In the genomic region with DNA sequence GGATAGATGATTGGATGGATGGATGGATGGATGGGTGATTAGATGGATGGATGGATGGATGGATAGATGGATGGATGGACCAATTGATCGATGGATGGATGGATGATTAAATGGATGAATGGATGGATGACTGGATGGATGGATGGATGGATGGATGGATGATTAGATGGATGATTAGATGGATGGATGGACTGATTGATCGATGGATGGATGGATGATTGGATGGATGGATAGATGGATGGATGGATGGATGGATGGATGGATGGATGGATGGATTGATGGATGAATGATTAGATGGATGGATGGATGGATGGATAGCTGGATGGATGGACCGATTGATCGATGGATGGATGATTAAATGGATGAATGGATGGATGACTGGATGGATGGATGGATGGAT, we compare ENCODE assay signal across 14 cellular contexts. TPM values are rescaled to one million over a fixed set of nuclear protein-coding genes. Genes with fewer than 3 reads are reported as not detected.
"Had no signal": no experiment of that assay in that cellular context is flagged by ENCODE, and none has a peak within 500 bp of the region (broad histone marks: within the 10 kb centered on the region; RNA-seq: fewer than 3 reads in every experiment).

No MANE protein-coding gene starts in this region.

RNA-seq across cellular contexts. Expression of a gene that starts 43.7 kb away (rescaled TPM):
- total RNA-seq: activated B cell treated with CpG ODN at 0.5 μM for 24 hours; activated CD4-positive, alpha-beta memory T cell treated with anti-CD3 and anti-CD28 coated beads for 36 hours; activated CD4-positive, alpha-beta memory T cell treated with anti-CD3 and anti-CD28 coated beads, Interleukin-2, amount 10 ng/mL, durations not matched to agents 7 days and 5 days; activated CD4-positive, alpha-beta T cell treated with anti-CD3 and anti-CD28 coated beads for 36 hours; activated CD4-positive, alpha-beta T cell treated with anti-CD3 and anti-CD28 coated beads, Interleukin-2, amount 10 ng/mL, durations not matched to agents 24 days and 14 days; activated CD4-positive, alpha-beta T cell treated with anti-CD3 and anti-CD28 coated beads, Interleukin-2, amount 10 ng/mL, durations not matched to agents 7 days and 5 days; activated CD8-positive, alpha-beta memory T cell treated with anti-CD3 and anti-CD28 coated beads for 36 hours; activated CD8-positive, alpha-beta memory T cell treated with anti-CD3 and anti-CD28 coated beads, Interleukin-2, amount 10 ng/mL, durations not matched to agents 7 days and 5 days; activated CD8-positive, alpha-beta T cell treated with anti-CD3 and anti-CD28 coated beads for 36 hours; activated CD8-positive, alpha-beta T cell treated with anti-CD3 and anti-CD28 coated beads, Interleukin-2, amount 10 ng/mL, durations not matched to agents 7 days and 5 days; T-helper 1 cell treated with Interleukin-12 subunit alpha and Interleukin-12 subunit beta and Interleukin-4 antibody, amounts not matched to agents 30 ng/mL and 1 ng/mL, for 36 hours; T-helper 17 cell; T-helper 2 cell treated with Interferon-gamma antibody and Interleukin-4, amounts not matched to agents 100 ng/mL and 5 ng/mL, for 36 hours had no signal

RNA-seq across cellular contexts. Expression of a gene that starts 47.9 kb away (rescaled TPM):
- total RNA-seq: activated B cell treated with CpG ODN at 0.5 μM for 24 hours; activated CD4-positive, alpha-beta memory T cell treated with anti-CD3 and anti-CD28 coated beads for 36 hours; activated CD4-positive, alpha-beta memory T cell treated with anti-CD3 and anti-CD28 coated beads, Interleukin-2, amount 10 ng/mL, durations not matched to agents 7 days and 5 days; activated CD4-positive, alpha-beta T cell treated with anti-CD3 and anti-CD28 coated beads, Interleukin-2, amount 10 ng/mL, durations not matched to agents 24 days and 14 days; activated CD8-positive, alpha-beta T cell treated with anti-CD3 and anti-CD28 coated beads for 36 hours; activated CD8-positive, alpha-beta T cell treated with anti-CD3 and anti-CD28 coated beads, Interleukin-2, amount 10 ng/mL, durations not matched to agents 7 days and 5 days; T-helper 1 cell treated with Interleukin-12 subunit alpha and Interleukin-12 subunit beta and Interleukin-4 antibody, amounts not matched to agents 30 ng/mL and 1 ng/mL, for 36 hours; T-helper 2 cell treated with Interferon-gamma antibody and Interleukin-4, amounts not matched to agents 100 ng/mL and 5 ng/mL, for 36 hours; WTC11 had no signal
